8 cellular contexts compared by ENCODE assay signal in genomic region chr6:32969685-32970412, GRCh38. TPM values are rescaled to one million over a fixed set of nuclear protein-coding genes. Genes with fewer than 3 reads are reported as not detected.
DNase-seq lines count a peak whose midpoint lies in the region; FAIRE-seq and TF ChIP-seq lines count a peak whose summit lies in the region.

No MANE protein-coding gene starts in this region.

- no peaks in the 10 kb centered on the region for H3K27me3 Mint-ChIP-seq in activated CD4-positive, alpha-beta T cell treated with anti-CD3 and anti-CD28 coated beads, Interleukin-2, amount 10 ng/mL, durations not matched to agents 24 days and 14 days

- TF ChIP-seq POLR2A in GM19193 (IDR thresholded peaks at IDR 0.05; ENCODE audit: extremely low read depth, insufficient read depth, insufficient read length): peak; percentile 65

- H3K4me3 Mint-ChIP-seq in activated CD4-positive, alpha-beta T cell treated with anti-CD3 and anti-CD28 coated beads, Interleukin-2, amount 10 ng/mL, durations not matched to agents 24 days and 14 days: peak overlapping the region; percentile 94

- no peaks in the 10 kb centered on the region for H3K9me3 Mint-ChIP-seq in activated CD4-positive, alpha-beta T cell treated with anti-CD3 and anti-CD28 coated beads, Interleukin-2, amount 10 ng/mL, durations not matched to agents 24 days and 14 days

- peak; percentile 96 for DNase-seq in NCI-H510A treated with DMSO at 0.1 percent for 48 hours (lab: John Stamatoyannopoulos, UW)
- peak; percentile 92 for DNase-seq in activated CD4-positive, alpha-beta T cell treated with anti-CD3 and anti-CD28 coated beads, Interleukin-2, amount 10 ng/mL, durations not matched to agents 24 days and 14 days
- peak; percentile 33 to 86 for DNase-seq in dermis microvascular lymphatic vessel endothelial cell (ENCODE audit: low read depth in 2 of 2)
- peak; percentile 78 to 83 for DNase-seq in lung microvascular endothelial cell (ENCODE audit: low read depth in 2 of 2)
- DNase-seq in stimulated activated CD4-positive, alpha-beta T cell treated with anti-CD3 and anti-CD28 coated beads, TNF-alpha, amount 100 ng/mL, for 48 hours (ENCODE audit: low read depth in 3 of 3): peak; percentile 55 to 76 (median 68)
- no peak for DNase-seq in iPS-NIHi7 (ENCODE audit: extremely low spot score)

- H3K4me1 Mint-ChIP-seq in activated CD4-positive, alpha-beta T cell treated with anti-CD3 and anti-CD28 coated beads, Interleukin-2, amount 10 ng/mL, durations not matched to agents 24 days and 14 days: peaks cover 26% of the 10 kb centered on the region

- H3K36me3 Mint-ChIP-seq in activated CD4-positive, alpha-beta T cell treated with anti-CD3 and anti-CD28 coated beads, Interleukin-2, amount 10 ng/mL, durations not matched to agents 24 days and 14 days (ENCODE audit: low read depth): peaks cover 55% of the 10 kb centered on the region

- H3K27ac Mint-ChIP-seq in activated CD4-positive, alpha-beta T cell treated with anti-CD3 and anti-CD28 coated beads, Interleukin-2, amount 10 ng/mL, durations not matched to agents 24 days and 14 days: peak overlapping the region; percentile 100

- intact Hi-C loops in activated CD4-positive, alpha-beta T cell treated with anti-CD3 and anti-CD28 coated beads, Interleukin-2, amount 10 ng/mL, durations not matched to agents 24 days and 14 days (cut with micrococcal nuclease): loop anchor here (1.0 to 5.0 kb wide), 7 partner anchors 38 to 793 kb away; partner anchors contain the start of genes AGPAT1, HSD17B8, PHF1 and PSMB8

- FAIRE-seq in A204.1 (lab: Jason Lieb, UNC): peak; percentile 95

RNA-seq across cellular contexts. Expression of gene BRD2, which starts 1.5 kb away (rescaled TPM):
- 320 TPM in 2 replicates for total RNA-seq in activated CD4-positive, alpha-beta T cell treated with anti-CD3 and anti-CD28 coated beads, Interleukin-2, amount 10 ng/mL, durations not matched to agents 24 days and 14 days
- total RNA-seq in dermis microvascular lymphatic vessel endothelial cell: 39.4 and 51.0 TPM in 2 replicates
- 34.0 and 49.8 TPM in 2 replicates for total RNA-seq in lung microvascular endothelial cell

RNA-seq across cellular contexts. Expression of gene HLA-DMA, which starts 17.0 kb away (rescaled TPM):
- total RNA-seq in activated CD4-positive, alpha-beta T cell treated with anti-CD3 and anti-CD28 coated beads, Interleukin-2, amount 10 ng/mL, durations not matched to agents 24 days and 14 days: 8.1 and 8.7 TPM in 2 replicates
- 0.63 and 1.2 TPM in 2 replicates for total RNA-seq in dermis microvascular lymphatic vessel endothelial cell
- total RNA-seq in lung microvascular endothelial cell: 0.20 and 0.44 TPM in 2 replicates

RNA-seq across cellular contexts. Expression of gene HLA-DMB, which starts 29.0 kb away (rescaled TPM):
- 0.75 and 0.80 TPM in 2 replicates for total RNA-seq in activated CD4-positive, alpha-beta T cell treated with anti-CD3 and anti-CD28 coated beads, Interleukin-2, amount 10 ng/mL, durations not matched to agents 24 days and 14 days
- total RNA-seq in dermis microvascular lymphatic vessel endothelial cell (0.25 and 0.51 TPM in 2 replicates), lung microvascular endothelial cell (under 0.01 TPM in 1 of 2 replicates, not detected in the other)

RNA-seq across cellular contexts. Expression of gene HLA-DOA, which starts 39.5 kb away (rescaled TPM):
- 0.21 and 0.38 TPM in 2 replicates for total RNA-seq in activated CD4-positive, alpha-beta T cell treated with anti-CD3 and anti-CD28 coated beads, Interleukin-2, amount 10 ng/mL, durations not matched to agents 24 days and 14 days
- total RNA-seq in dermis microvascular lymphatic vessel endothelial cell (not detected in 2 replicates), lung microvascular endothelial cell (not detected in 2 replicates)
